In genomic region chr11:11996321-11997174, GRCh38 we compare ENCODE assay signal across 23 cellular contexts. TPM values are rescaled to one million over a fixed set of nuclear protein-coding genes. Genes with fewer than 3 reads are reported as not detected.
A peak's percentile ranks its signal among the peaks of the same experiment; 100 is the strongest.
DNase-seq lines count a peak whose midpoint lies in the region; ATAC-seq and TF ChIP-seq lines count a peak whose summit lies in the region.
"Had no signal": no experiment of that assay in that cellular context is flagged by ENCODE, and none has a peak within 500 bp of the region (broad histone marks: within the 10 kb centered on the region; RNA-seq: fewer than 3 reads in every experiment).

No MANE protein-coding gene starts in this region.

- CTCF ChIA-PET in CD8-positive, alpha-beta T cell (lab: Charles Lee) = interaction anchor here (1.7 kb wide), 1 partner anchor 51 kb away, joined by 4 read pairs; no protein-coding TSS in a partner anchor

- intact Hi-C loops in CD8-positive, alpha-beta T cell (cut with DNase I, micrococcal nuclease) = no loop called here
- intact Hi-C loops in mucosa of descending colon (cut with DNase I, micrococcal nuclease) = no loop called here

- ATAC-seq in CD8-positive, alpha-beta T cell = no peak
- no peak for ATAC-seq in mucosa of descending colon
- ATAC-seq in HG03196 (IDR thresholded peaks at IDR 0.05; ENCODE audit: unreplicated experiment) = no peak
- ATAC-seq: activated CD8-positive, alpha-beta T cell treated with anti-CD3 and anti-CD28 coated beads, Interleukin-2, amount 10 ng/mL, durations not matched to agents 7 days and 5 days had no signal

- H2AFZ ChIP-seq in MM.1S (ENCODE audit: low read length) (no peak overlapping the region), neural progenitor cell (replicated peaks) (no peak overlapping the region)

- peak overlapping the region; percentile 43 for H3K27ac Mint-ChIP-seq in CD8-positive, alpha-beta T cell
- peak overlapping the region; percentile 76 for H3K27ac Mint-ChIP-seq in neural progenitor cell
- H3K27ac Mint-ChIP-seq: activated CD8-positive, alpha-beta T cell treated with anti-CD3 and anti-CD28 coated beads, Interleukin-2, amount 10 ng/mL, durations not matched to agents 7 days and 5 days; activated naive CD4-positive, alpha-beta T cell treated with anti-CD3 and anti-CD28 coated beads, Interleukin-2, amount 50 U/mL, for 24 hours; CD4-positive, alpha-beta T cell; nephron had no signal

- H3K27ac ChIP-seq in CD8-positive, alpha-beta T cell (ENCODE audit: low read depth, low read length) = no peak overlapping the region
- peak overlapping the region; percentile 15; the same call in 1 of the 2 replicates for H3K27ac ChIP-seq in MM.1S (ENCODE audit: low read length)
- peak overlapping the region; percentile 35 for H3K27ac ChIP-seq in cingulate gyrus (ENCODE audit: low read depth, low read length)
- H3K27ac ChIP-seq in neural progenitor cell = no peak overlapping the region

- peaks cover 14% of the 10 kb centered on the region for H3K4me1 Mint-ChIP-seq in CD8-positive, alpha-beta T cell (ENCODE audit: low read depth)
- H3K4me1 Mint-ChIP-seq in neural progenitor cell = peaks cover 27% of the 10 kb centered on the region

- no peaks in the 10 kb centered on the region for H3K9me2 ChIP-seq in MM.1S (replicated peaks; ENCODE audit: insufficient read depth, low read length)

- no peaks in the 10 kb centered on the region for H3K27me3 ChIP-seq in CD8-positive, alpha-beta T cell (ENCODE audit: insufficient read depth, low read length)
- H3K27me3 ChIP-seq in MM.1S (replicated peaks; ENCODE audit: insufficient read depth, low read length) = no peaks in the 10 kb centered on the region
- no peaks in the 10 kb centered on the region for H3K27me3 ChIP-seq in neural progenitor cell

- H3K27me3 Mint-ChIP-seq in CD8-positive, alpha-beta T cell (ENCODE audit: low read depth) = peaks cover 13% of the 10 kb centered on the region
- no peaks in the 10 kb centered on the region for H3K27me3 Mint-ChIP-seq in neural progenitor cell (ENCODE audit: insufficient read depth, low read depth)

- TF ChIP-seq CTCF in CD8-positive, alpha-beta T cell (IDR thresholded peaks at IDR 0.05) = no peak
- TF ChIP-seq CTCF in MM.1S (IDR thresholded peaks at IDR 0.05; ENCODE audit: low read length) (no peak), neural progenitor cell (IDR thresholded peaks at IDR 0.05) (no peak), mucosa of descending colon (IDR thresholded peaks at IDR 0.05) (no peak)

- no peaks in the 10 kb centered on the region; the same call in none of the 2 replicates for H3F3A ChIP-seq in MM.1S (ENCODE audit: insufficient read depth, low read length)
- H3F3A ChIP-seq in neural progenitor cell (ENCODE audit: low read depth) = no peaks in the 10 kb centered on the region

- H4K20me1 ChIP-seq in MM.1S (ENCODE audit: insufficient read depth, low read length) (no peaks in the 10 kb centered on the region), neural progenitor cell (ENCODE audit: low read depth) (no peaks in the 10 kb centered on the region)

- no peaks in the 10 kb centered on the region for H3K36me3 ChIP-seq in CD8-positive, alpha-beta T cell (ENCODE audit: insufficient read depth, low read length)
- H3K36me3 ChIP-seq in MM.1S (replicated peaks; ENCODE audit: insufficient read depth, low read length) = no peaks in the 10 kb centered on the region
- H3K36me3 ChIP-seq in neural progenitor cell = no peaks in the 10 kb centered on the region
- H3K36me3 ChIP-seq in mucosa of descending colon (ENCODE audit: low read depth) = no peaks in the 10 kb centered on the region

- H3K9ac ChIP-seq in MM.1S (ENCODE audit: low read length) (no peak overlapping the region), neural progenitor cell (no peak overlapping the region)

- no peaks in the 10 kb centered on the region for H3K9me3 ChIP-seq in CD8-positive, alpha-beta T cell (ENCODE audit: low read length)
- H3K9me3 ChIP-seq in MM.1S (replicated peaks; ENCODE audit: insufficient read depth, low read length) = no peaks in the 10 kb centered on the region
- no peaks in the 10 kb centered on the region for H3K9me3 ChIP-seq in neural progenitor cell (ENCODE audit: low read depth)
- no peaks in the 10 kb centered on the region for H3K9me3 ChIP-seq in mucosa of descending colon
- H3K9me3 ChIP-seq: thoracic aorta had no signal

- no peak overlapping the region for H3K4me2 ChIP-seq in MM.1S (ENCODE audit: low read depth, low read length)
- H3K4me2 ChIP-seq in neural progenitor cell = no peak overlapping the region

- H3K79me2 ChIP-seq in MM.1S (ENCODE audit: low read length) = no peaks in the 10 kb centered on the region
- H3K79me2 ChIP-seq in neural progenitor cell (ENCODE audit: low read depth) = no peaks in the 10 kb centered on the region

- no peaks in the 10 kb centered on the region for H3K9me3 Mint-ChIP-seq in CD8-positive, alpha-beta T cell
- H3K9me3 Mint-ChIP-seq in neural progenitor cell = no peaks in the 10 kb centered on the region
- H3K9me3 Mint-ChIP-seq: activated naive CD4-positive, alpha-beta T cell treated with anti-CD3 and anti-CD28 coated beads, Interleukin-2, amount 50 U/mL, for 24 hours; CD4-positive, alpha-beta T cell; nephron had no signal

- no peak overlapping the region for H3K4me3 ChIP-seq in CD8-positive, alpha-beta T cell (ENCODE audit: low read depth, low read length)
- H3K4me3 ChIP-seq in MM.1S (ENCODE audit: low read length) = no peak overlapping the region
- no peak overlapping the region for H3K4me3 ChIP-seq in neural progenitor cell
- H3K4me3 ChIP-seq in mucosa of descending colon = no peak overlapping the region
- H3K4me3 ChIP-seq: thoracic aorta had no signal

- POLR2A ChIA-PET in CD8-positive, alpha-beta T cell (lab: Charles Lee) = interaction anchor here (1.5 to 1.8 kb wide), 2 partner anchors 8 to 12 kb away, joined by 7 to 10 read pairs; partner anchors contain the start of gene DKK3

- no peak overlapping the region for H3K4me3 Mint-ChIP-seq in CD8-positive, alpha-beta T cell
- H3K4me3 Mint-ChIP-seq in neural progenitor cell = no peak overlapping the region
- H3K4me3 Mint-ChIP-seq: activated CD8-positive, alpha-beta T cell treated with anti-CD3 and anti-CD28 coated beads, Interleukin-2, amount 10 ng/mL, durations not matched to agents 7 days and 5 days; activated naive CD4-positive, alpha-beta T cell treated with anti-CD3 and anti-CD28 coated beads, Interleukin-2, amount 50 U/mL, for 24 hours; CD4-positive, alpha-beta T cell; nephron had no signal

- H3K36me3 Mint-ChIP-seq in CD8-positive, alpha-beta T cell = no peaks in the 10 kb centered on the region
- peaks cover 27% of the 10 kb centered on the region for H3K36me3 Mint-ChIP-seq in neural progenitor cell
- H3K36me3 Mint-ChIP-seq: activated naive CD4-positive, alpha-beta T cell treated with anti-CD3 and anti-CD28 coated beads, Interleukin-2, amount 50 U/mL, for 24 hours had no signal

- DNase-seq in CD8-positive, alpha-beta T cell = no peak
- DNase-seq in MM.1S (no peak), neural progenitor cell (ENCODE audit: low spot score) (no peak), mucosa of descending colon (no peak), mucosa of gallbladder (ENCODE audit: low spot score) (no peak)
- DNase-seq in stimulated activated CD4-positive, alpha-beta T cell treated with anti-CD3 and anti-CD28 coated beads, Interleukin-12 subunit alpha, Interleukin-12 subunit beta, amount 100 ng/mL, for 4 hours = no peak
- DNase-seq: activated CD4-positive, CD25-positive, alpha-beta regulatory T cell treated with anti-CD3 and anti-CD28 coated beads, Interleukin-2, amount 50 U/mL, for 72 hours; aorta; CD4-positive, alpha-beta T cell; DMS53; GF-D8; HCEC 1CT; Karpas-422; NCI-H226; SHP77; stimulated activated CD4-positive, alpha-beta T cell treated with anti-CD3 and anti-CD28 coated beads, Interleukin-1b, Interleukin-23, amount 100 ng/mL, for 48 hours had no signal

- peaks cover 7% of the 10 kb centered on the region for H3K4me1 ChIP-seq in CD8-positive, alpha-beta T cell (ENCODE audit: insufficient read depth, low read length)
- H3K4me1 ChIP-seq in MM.1S (ENCODE audit: low read length) = peaks cover 6% of the 10 kb centered on the region; the same call in 1 of the 2 replicates
- no peaks in the 10 kb centered on the region for H3K4me1 ChIP-seq in neural progenitor cell
- H3K4me1 ChIP-seq in mucosa of descending colon (ENCODE audit: low read depth) = no peaks in the 10 kb centered on the region

RNA-seq across cellular contexts. Expression of gene DKK3, which starts 11.9 kb away (rescaled TPM):
- total RNA-seq in CD8-positive, alpha-beta T cell = 1 to 10 TPM; 4.6 to 5.5 TPM
- total RNA-seq in neural progenitor cell (ENCODE audit: low replicate concordance) (23.9 and 26.1 TPM in 2 replicates), mucosa of descending colon (10 to 100 TPM in 2 of 3 donors, 1 to 10 TPM in 1; 9.1 to 52.9 (median 18.9) TPM), mucosa of gallbladder (80.0 TPM)
- total RNA-seq: OCI-LY7 had no signal

Comparison
In these comparisons a context has a peak if more than half of its experiments do, and no peak if none do; other contexts are left out.
1. H3K27ac ChIP-seq: peak in MM.1S (single experiment) and cingulate gyrus (single experiment); none in CD8-positive, alpha-beta T cell (single experiment) and neural progenitor cell (single experiment).